In genomic region chr6:13635948-13636658, GRCh38 we compare ENCODE assay signal across 16 cellular contexts. TPM values are rescaled to one million over a fixed set of nuclear protein-coding genes. Genes with fewer than 3 reads are reported as not detected.
DNase-seq lines count a peak whose midpoint lies in the region; ATAC-seq and TF ChIP-seq lines count a peak whose summit lies in the region.
"Had no signal": no experiment of that assay in that cellular context is flagged by ENCODE, and none has a peak within 500 bp of the region (broad histone marks: within the 10 kb centered on the region; RNA-seq: fewer than 3 reads in every experiment).

No MANE protein-coding gene starts in this region.

- H3K79me2 ChIP-seq in GM23338 (replicated peaks; ENCODE audit: insufficient read depth) = no peaks in the 10 kb centered on the region

- H3K36me3 ChIP-seq in CD4-positive, CD25-positive, alpha-beta regulatory T cell (ENCODE audit: control insufficient read depth, insufficient read depth, low read length) = peaks cover 63% of the 10 kb centered on the region
- 0 out of 2 replicates have a peak, but pooled peaks cover 3% of the 10 kb centered on the region for H3K36me3 ChIP-seq in GM23338 (ENCODE audit: insufficient read depth)
- H3K36me3 ChIP-seq in Caco-2 (ENCODE audit: control insufficient read depth, insufficient read depth, low read length) = no peaks in the 10 kb centered on the region

- H3K9me3 Mint-ChIP-seq in CD4-positive, CD25-positive, alpha-beta regulatory T cell = no peaks in the 10 kb centered on the region
- H3K9me3 Mint-ChIP-seq in GM23338 (no peaks in the 10 kb centered on the region), Caco-2 (ENCODE audit: unreplicated experiment) (no peaks in the 10 kb centered on the region)
- H3K9me3 Mint-ChIP-seq: HFFc6, IgD-negative memory B cell, nephron had no signal

- POLR2A ChIA-PET in Caco-2 (lab: Charles Lee) = interaction anchor here (0.7 kb wide), 1 partner anchor 26 kb away, joined by 3 read pairs; no protein-coding TSS in a partner anchor

- peaks cover 47 to 59% (median 49%) of the 10 kb centered on the region in 4 donors for H3K4me1 Mint-ChIP-seq in CD4-positive, CD25-positive, alpha-beta regulatory T cell
- H3K4me1 Mint-ChIP-seq in GM23338 (peaks cover 53% of the 10 kb centered on the region), Caco-2 (ENCODE audit: low read depth, unreplicated experiment) (no peaks in the 10 kb centered on the region)
- H3K4me1 Mint-ChIP-seq: nephron had no signal

- peak in 1 of 3 donors; percentile 65 for DNase-seq in CD4-positive, CD25-positive, alpha-beta regulatory T cell
- DNase-seq in GM23338 (ENCODE audit: low spot score) (peak; percentile 58), SKM-1 treated with dmso at 0.1 percent for 144 hours (lab: John Stamatoyannopoulos, UW; ENCODE audit: unreplicated experiment) (peak; percentile 82), epithelial cell of esophagus (ENCODE audit: low read depth) (peak; percentile 45), NCI-H187 treated with DMSO at 0.1 percent for 48 hours (lab: John Stamatoyannopoulos, UW) (no peak), Caco-2 (no peak)
- DNase-seq: HFFc6; left cardiac atrium; SHP77; stimulated activated naive CD8-positive, alpha-beta T cell treated with anti-CD3 and anti-CD28 coated beads, Interleukin-15, Interleukin-2, amounts not matched to agents 100 U/mL and 50 U/mL, for 24 hours had no signal

- no peaks in the 10 kb centered on the region for H3K27me3 ChIP-seq in CD4-positive, CD25-positive, alpha-beta regulatory T cell (ENCODE audit: control insufficient read depth, insufficient read depth, low read length)
- H3K27me3 ChIP-seq in GM23338 (ENCODE audit: insufficient read depth) (no peaks in the 10 kb centered on the region), Caco-2 (replicated peaks; ENCODE audit: control insufficient read depth, insufficient read depth, low read length) (no peaks in the 10 kb centered on the region)
- H3K27me3 ChIP-seq: right atrium auricular region had no signal

- CTCF ChIA-PET in Caco-2 (lab: Charles Lee) = interaction anchor here (1.2 kb wide), 1 partner anchor 21 kb away, joined by 3 read pairs; the partner anchor contains the start of gene NOL7

- intact Hi-C loops in Caco-2 (cut with micrococcal nuclease; ENCODE audit: unreplicated experiment) = no loop called here

- peak overlapping the region; percentile 52 for H3K4me3 ChIP-seq in CD4-positive, CD25-positive, alpha-beta regulatory T cell (ENCODE audit: low read depth, low read length)
- H3K4me3 ChIP-seq in GM23338 (peak overlapping the region; percentile 7; the same call in 1 of the 2 replicates), epithelial cell of esophagus (ENCODE audit: low read length) (no peak overlapping the region), Caco-2 (ENCODE audit: low read depth, low read length) (no peak overlapping the region)
- H3K4me3 ChIP-seq: right atrium auricular region had no signal

- H3K4me3 Mint-ChIP-seq in CD4-positive, CD25-positive, alpha-beta regulatory T cell = peak overlapping the region in 1 of 4 donors; percentile 47
- H3K4me3 Mint-ChIP-seq in GM23338 = peak overlapping the region; percentile 39
- no peak overlapping the region for H3K4me3 Mint-ChIP-seq in Caco-2 (ENCODE audit: unreplicated experiment)
- H3K4me3 Mint-ChIP-seq: HFFc6, IgD-negative memory B cell, nephron had no signal

- no peaks in the 10 kb centered on the region for H3F3A ChIP-seq in GM23338 (replicated peaks; ENCODE audit: low read depth)

- H3K27me3 Mint-ChIP-seq in CD4-positive, CD25-positive, alpha-beta regulatory T cell = no peaks in the 10 kb centered on the region
- H3K27me3 Mint-ChIP-seq in GM23338 (ENCODE audit: insufficient read depth, low read depth, poor library complexity) (peaks cover 6% of the 10 kb centered on the region), Caco-2 (ENCODE audit: insufficient read depth, unreplicated experiment) (no peaks in the 10 kb centered on the region)
- H3K27me3 Mint-ChIP-seq: IgD-negative memory B cell had no signal

- peak; percentile 46 to 58 for ATAC-seq in CD4-positive, CD25-positive, alpha-beta regulatory T cell (ENCODE audit: low read depth in 2 of 2)
- ATAC-seq in GM23338 (peak; percentile 75), GM18517 (IDR thresholded peaks at IDR 0.05; ENCODE audit: unreplicated experiment) (no peak), HG03378 (IDR thresholded peaks at IDR 0.05; ENCODE audit: unreplicated experiment) (no peak)
- ATAC-seq: left cardiac atrium; stimulated activated naive CD8-positive, alpha-beta T cell treated with anti-CD3 and anti-CD28 coated beads, Interleukin-15, Interleukin-2, amounts not matched to agents 100 U/mL and 50 U/mL, for 24 hours had no signal

- no peak overlapping the region for H2AFZ ChIP-seq in GM23338

- H3K36me3 Mint-ChIP-seq in CD4-positive, CD25-positive, alpha-beta regulatory T cell = peaks cover 52% of the 10 kb centered on the region
- peaks cover 28% of the 10 kb centered on the region for H3K36me3 Mint-ChIP-seq in GM23338 (ENCODE audit: low read depth)
- peaks cover 33% of the 10 kb centered on the region for H3K36me3 Mint-ChIP-seq in Caco-2 (ENCODE audit: insufficient read depth, unreplicated experiment)

- H3K4me1 ChIP-seq in CD4-positive, CD25-positive, alpha-beta regulatory T cell (ENCODE audit: control insufficient read depth, insufficient read depth, low read length, poor library complexity, severe bottlenecking) = peaks cover 13% of the 10 kb centered on the region
- H3K4me1 ChIP-seq in GM23338 (ENCODE audit: insufficient read depth) = peaks cover 50% of the 10 kb centered on the region
- H3K4me1 ChIP-seq in Caco-2 = 0 out of 2 replicates have a peak, but pooled peaks cover 4% of the 10 kb centered on the region
- H3K4me1 ChIP-seq: right atrium auricular region had no signal

- H3K9me2 ChIP-seq in GM23338 (ENCODE audit: insufficient read depth) = no peaks in the 10 kb centered on the region

- H3K9me3 ChIP-seq in CD4-positive, CD25-positive, alpha-beta regulatory T cell (ENCODE audit: control insufficient read depth in 2 of 2, low read length in 2 of 2) = no peaks in the 10 kb centered on the region
- no peaks in the 10 kb centered on the region for H3K9me3 ChIP-seq in Caco-2
- H3K9me3 ChIP-seq: right atrium auricular region had no signal

- no peaks in the 10 kb centered on the region for H4K20me1 ChIP-seq in GM23338 (replicated peaks; ENCODE audit: insufficient read depth)

- BruUV-seq in Caco-2 (replicated peaks; lab: Mats Ljungman, UMichigan) = no TSS peak

- peak overlapping the region; percentile 38 for H3K27ac ChIP-seq in CD4-positive, CD25-positive, alpha-beta regulatory T cell (ENCODE audit: insufficient read depth, low read length, poor library complexity, severe bottlenecking)
- peak overlapping the region; percentile 63 for H3K27ac ChIP-seq in GM23338 (ENCODE audit: low read depth)
- H3K27ac ChIP-seq: C4-2B, right atrium auricular region had no signal

- H3K27ac Mint-ChIP-seq in CD4-positive, CD25-positive, alpha-beta regulatory T cell = peak overlapping the region; percentile 48 to 76 (median 71)
- H3K27ac Mint-ChIP-seq in GM23338 (peak overlapping the region; percentile 82), Caco-2 (ENCODE audit: unreplicated experiment) (no peak overlapping the region)
- H3K27ac Mint-ChIP-seq: HFFc6, nephron had no signal

- H3K4me2 ChIP-seq in GM23338 = peak overlapping the region; percentile 23

- TF ChIP-seq CTCF in GM23338 (conservative IDR thresholded peaks at IDR 0.05; ENCODE audit: low read depth in 2 of 2) = no peak
- no peak for TF ChIP-seq CTCF in epithelial cell of esophagus (IDR thresholded peaks at IDR 0.05; ENCODE audit: insufficient read depth, low read depth, low read length, missing control alignments)
- TF ChIP-seq CTCF in Caco-2 (IDR thresholded peaks at IDR 0.05; ENCODE audit: insufficient read depth in 1 of 2, low read depth in 1 of 2, low read length in 1 of 2, severe bottlenecking in 1 of 2, unreplicated experiment in 1 of 2) = no peak

TF ChIP-seq in GM23338, 12 proteins besides CTCF, POLR2A, EP300 and RAD21:
- TF ChIP-seq CREB1 (CRISPR knock-in tag; IDR thresholded peaks at IDR 0.05; ENCODE audit: low read depth) = peak; percentile 30; the same call in 1 of the 2 replicates
- no peak for TF ChIP-seq EZH2 (IDR thresholded peaks at IDR 0.05; ENCODE audit: low read depth, unreplicated experiment)
- no peak for TF ChIP-seq ZNF114 (CRISPR knock-in tag; IDR thresholded peaks at IDR 0.05)
TF ChIP-seq in GM23338: peak in this region for 1.

RNA-seq across cellular contexts. Expression of gene NOL7, which starts 21.0 kb away (rescaled TPM):
- total RNA-seq in CD4-positive, CD25-positive, alpha-beta regulatory T cell = 50.2 TPM
- polyA plus RNA-seq in CD4-positive, CD25-positive, alpha-beta regulatory T cell = 100 to 1,000 TPM; 127 to 145 (median 130) TPM
- total RNA-seq in GM23338 (2014; rRNA removed; shearing (Covaris generic)) = 97.2 and 110 TPM in 2 replicates
- 251 and 253 TPM in 2 replicates for polyA plus RNA-seq in GM23338 (2016; fragmentation: Nextera tagmentation; extraction: Ambion mirVana)
- 85.4 and 92.9 TPM in 2 replicates for total RNA-seq in Caco-2 (2022)

Comparison
In these comparisons a context has a peak if more than half of its experiments do, and no peak if none do; other contexts are left out.
1. ATAC-seq: peak in CD4-positive, CD25-positive, alpha-beta regulatory T cell (2 of 2) and GM23338 (single experiment); none in GM18517 (single experiment) and HG03378 (single experiment).
2. DNase-seq: peak in GM23338 (single experiment), SKM-1 treated with dmso at 0.1 percent for 144 hours (single experiment) and epithelial cell of esophagus (single experiment); none in NCI-H187 treated with DMSO at 0.1 percent for 48 hours (single experiment) and Caco-2 (0 of 2).
3. H3K4me3 ChIP-seq: peak in CD4-positive, CD25-positive, alpha-beta regulatory T cell (single experiment) and GM23338 (single experiment); none in epithelial cell of esophagus (single experiment) and Caco-2 (single experiment).